ENCODE assay signal across 8 cellular contexts in genomic region chr2:232440220-232441018, GRCh38. TPM values are rescaled to one million over a fixed set of nuclear protein-coding genes. Genes with fewer than 3 reads are reported as not detected.
DNase-seq lines count a peak whose midpoint lies in the region; ATAC-seq and TF ChIP-seq lines count a peak whose summit lies in the region.
"Not testable (repeated sequence)": the region's sequence is repeated elsewhere in the genome, so short reads cannot be mapped to it uniquely, and the experiment has no call there.

No MANE protein-coding gene starts in this region.

- 43% methylated on average over 2 of the region's 16 CpGs for WGBS in right lobe of liver (ENCODE audit: insufficient coverage, low coverage, low lambda C conversion rate, missing lambda C conversion rate)

- H3K4me3 ChIP-seq in BLaER1 treated with 17β-estradiol and CSF1 and Interleukin-3, amounts not matched to agents 10 nM and 100 nM; coronary artery; right lobe of liver: not testable (repeated sequence)

- DNase-seq in NCI-H82 (lab: John Stamatoyannopoulos, UW) (peak; percentile 89), coronary artery (ENCODE audit: low spot score) (peak; percentile 77), right lobe of liver (peak; percentile 84 to 89 (median 88))
- DNase-seq in activated CD4-positive, alpha-beta T cell treated with anti-CD3 and anti-CD28 coated beads, Interleukin-2, amount 50 U/mL, for 4 hours: peak; percentile 84 to 87
- DNase-seq in stimulated activated CD4-positive, alpha-beta T cell treated with anti-CD3 and anti-CD28 coated beads, Interleukin-4, amount 100 ng/mL, for 48 hours (ENCODE audit: low read depth in 2 of 2): peak; percentile 74 to 92

- H3K9me3 ChIP-seq in BLaER1 treated with 17β-estradiol and CSF1 and Interleukin-3, amounts not matched to agents 10 nM and 100 nM (replicated peaks in 1 of 11); right lobe of liver: not testable (repeated sequence)

- intact Hi-C loops in right lobe of liver (cut with DNase I): not testable (repeated sequence)

- not testable (repeated sequence) for H3K27ac ChIP-seq in BLaER1 treated with 17β-estradiol and CSF1 and Interleukin-3, amounts not matched to agents 10 nM and 100 nM; coronary artery; right lobe of liver

- not testable (repeated sequence) for TF ChIP-seq POLR2A in right lobe of liver (IDR thresholded peaks at IDR 0.05)

- not testable (repeated sequence) for H3K27me3 ChIP-seq in BLaER1 treated with 17β-estradiol and CSF1 and Interleukin-3, amounts not matched to agents 10 nM and 100 nM; right lobe of liver

- H3K36me3 ChIP-seq in BLaER1 treated with 17β-estradiol and CSF1 and Interleukin-3, amounts not matched to agents 10 nM and 100 nM; right lobe of liver: not testable (repeated sequence)

- peak; percentile 81 for TF ChIP-seq CTCF in coronary artery (IDR thresholded peaks at IDR 0.05)
- TF ChIP-seq CTCF in right lobe of liver (IDR thresholded peaks at IDR 0.05): peak; percentile 91 to 95 (median 94)

- peak overlapping the region in 6 of 11 experiments; percentile 23 to 56 (median 36); a peak in 7 of 22 replicates for H3K4me2 ChIP-seq in BLaER1 treated with 17β-estradiol and CSF1 and Interleukin-3, amounts not matched to agents 10 nM and 100 nM

- H4K20me1 ChIP-seq in BLaER1 treated with 17β-estradiol and CSF1 and Interleukin-3, amounts not matched to agents 10 nM and 100 nM: not testable (repeated sequence)

- peaks cover 4 to 13% (median 7%) of the 10 kb centered on the region in 10 experiments; a peak in 14 of 20 replicates for H3K4me1 ChIP-seq in BLaER1 treated with 17β-estradiol and CSF1 and Interleukin-3, amounts not matched to agents 10 nM and 100 nM
- not testable (repeated sequence) for H3K4me1 ChIP-seq in right lobe of liver

- peak; percentile 88 for ATAC-seq in GM19351 (IDR thresholded peaks at IDR 0.05; ENCODE audit: unreplicated experiment)
- ATAC-seq in HG03521 (IDR thresholded peaks at IDR 0.05; ENCODE audit: unreplicated experiment): peak; percentile 73
- peak; percentile 70 to 75 (median 74) for ATAC-seq in right lobe of liver

- not testable (repeated sequence) for H3K9ac ChIP-seq in BLaER1 treated with 17β-estradiol and CSF1 and Interleukin-3, amounts not matched to agents 10 nM and 100 nM

RNA-seq across cellular contexts. Expression of gene ALPI, which starts 15.5 kb away (rescaled TPM):
- total RNA-seq in right lobe of liver: under 1 TPM in 2 of 6 experiments, not detected in 4; 0.19 to 0.25 TPM

RNA-seq across cellular contexts. Expression of gene ALPG, which starts 33.8 kb away (rescaled TPM):
- total RNA-seq in right lobe of liver: not detected

RNA-seq across cellular contexts. Expression of gene ECEL1, which starts 47.2 kb away (rescaled TPM):
- total RNA-seq in right lobe of liver: 1 to 10 TPM in 1 of 6 experiments, under 1 TPM in 3, not detected in 2; 0.22 to 1.3 (median 0.83) TPM
